Comparison of ENCODE assay signal across 9 cellular contexts in the genomic region with DNA sequence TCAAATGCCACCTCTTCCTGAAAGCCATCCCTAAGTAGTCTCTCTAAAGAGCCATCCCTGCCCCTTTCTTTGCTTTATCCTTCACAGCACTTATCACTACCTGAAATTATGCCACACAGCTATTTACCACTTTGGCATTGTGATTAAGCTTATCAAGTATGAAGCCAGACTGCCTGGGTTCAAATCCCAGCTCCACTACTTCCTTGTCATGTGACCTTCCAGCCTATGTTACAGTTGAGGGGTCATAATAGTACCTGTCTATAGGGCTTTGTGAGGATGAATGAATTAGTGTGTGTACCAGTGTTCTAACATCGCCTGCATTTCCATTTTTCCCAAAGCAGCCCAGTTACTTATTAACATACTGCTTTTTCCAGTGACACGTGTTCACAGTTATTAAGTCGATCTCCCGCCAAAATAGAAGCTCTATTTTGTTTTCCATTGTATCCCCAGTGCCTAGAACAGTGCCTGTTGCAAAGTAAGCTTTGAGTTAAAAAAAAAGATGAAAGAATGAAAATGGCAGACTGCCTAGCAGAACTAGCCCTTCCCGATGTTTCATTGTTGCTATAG. TPM values are rescaled to one million over a fixed set of nuclear protein-coding genes. Genes with fewer than 3 reads are reported as not detected.
A peak's percentile ranks its signal among the peaks of the same experiment; 100 is the strongest.
DNase-seq lines count a peak whose midpoint lies in the region; ATAC-seq, FAIRE-seq and TF ChIP-seq lines count a peak whose summit lies in the region.
"Had no signal": no experiment of that assay in that cellular context is flagged by ENCODE, and none has a peak within 500 bp of the region (broad histone marks: within the 10 kb centered on the region; RNA-seq: fewer than 3 reads in every experiment).

No MANE protein-coding gene starts in this region.

- no peaks in the 10 kb centered on the region for H3K9me3 Mint-ChIP-seq in activated naive CD8-positive, alpha-beta T cell treated with anti-CD3 and anti-CD28 coated beads, Interleukin-2, amount 50 U/mL, for 24 hours
- H3K9me3 Mint-ChIP-seq in activated naive CD8-positive, alpha-beta T cell treated with anti-CD3 and anti-CD28 coated beads for 36 hours: peaks cover 3% of the 10 kb centered on the region
- H3K9me3 Mint-ChIP-seq: central memory CD8-positive, alpha-beta T cell had no signal

- peak overlapping the region; percentile 76 to 97 (median 95) for H3K4me3 ChIP-seq in keratinocyte (ENCODE audit: control insufficient read depth in 2 of 3, extremely low read depth in 1 of 3, insufficient read depth in 2 of 3, low read depth in 1 of 3, low read length in 3 of 3)
- peak overlapping the region; percentile 43 to 69 (median 66) for H3K4me3 ChIP-seq in tibial nerve

- H3K79me2 ChIP-seq in keratinocyte (ENCODE audit: control insufficient read depth, insufficient read depth, low read length): peaks cover 12% of the 10 kb centered on the region

- peak overlapping the region; percentile 99 for H2AFZ ChIP-seq in keratinocyte (ENCODE audit: control insufficient read depth, low read length)

- H3K27ac ChIP-seq in keratinocyte (ENCODE audit: control insufficient read depth, insufficient read depth, low read length) (peak overlapping the region; percentile 61), tibial nerve (peak overlapping the region in 3 of 4 donors; percentile 73 to 82 (median 79))

- H3K9me3 ChIP-seq in keratinocyte (ENCODE audit: control insufficient read depth, low read depth, low read length): no peaks in the 10 kb centered on the region
- no peaks in the 10 kb centered on the region for H3K9me3 ChIP-seq in tibial nerve

- no peak for ATAC-seq in activated naive CD8-positive, alpha-beta T cell treated with anti-CD3 and anti-CD28 coated beads, Interleukin-2, amount 50 U/mL, for 24 hours
- no peak for ATAC-seq in HG02623 (IDR thresholded peaks at IDR 0.05; ENCODE audit: unreplicated experiment)
- no peak for ATAC-seq in GM21786 (IDR thresholded peaks at IDR 0.05; ENCODE audit: unreplicated experiment)

- H3K9me1 ChIP-seq in keratinocyte (ENCODE audit: control insufficient read depth, extremely low read depth, insufficient read depth, low read length): no peaks in the 10 kb centered on the region

- no peaks in the 10 kb centered on the region for H4K20me1 ChIP-seq in keratinocyte (ENCODE audit: control insufficient read depth, extremely low read depth, insufficient read depth, low read length)

- peak; percentile 15 for DNase-seq in activated naive CD8-positive, alpha-beta T cell treated with anti-CD3 and anti-CD28 coated beads, Interleukin-2, amount 50 U/mL, for 24 hours
- DNase-seq in activated naive CD8-positive, alpha-beta T cell treated with anti-CD3 and anti-CD28 coated beads for 36 hours: no peak
- peak; percentile 3 for DNase-seq in SK-N-DZ (ENCODE audit: low spot score)
- DNase-seq in keratinocyte (ENCODE audit: low read depth, low spot score): no peak
- no peak for DNase-seq in tibial nerve (ENCODE audit: low spot score in 2 of 2)
- DNase-seq in cortex of kidney (lab: John Stamatoyannopoulos, UW): no peak

- no peak for TF ChIP-seq CTCF in keratinocyte (optimal IDR thresholded peaks at IDR 0.05 in 1 of 3, IDR thresholded peaks at IDR 0.05 in 1 of 3, conservative IDR thresholded peaks at IDR 0.05 in 1 of 3; ENCODE audit: extremely low read depth in 1 of 3, insufficient read depth in 2 of 3, low read length in 3 of 3)
- TF ChIP-seq CTCF in tibial nerve (IDR thresholded peaks at IDR 0.05): no peak

- peaks cover 7% of the 10 kb centered on the region for H3K4me1 ChIP-seq in keratinocyte (ENCODE audit: control insufficient read depth, extremely low read depth, insufficient read depth, low read length)
- peaks cover 0 to 18% (median 11%) of the 10 kb centered on the region in 4 donors for H3K4me1 ChIP-seq in tibial nerve

- dilution Hi-C loops in keratinocyte (cut with MboI; ENCODE audit: extremely low pct_ligation_motif_present, low sequenced_read_pairs): no loop called here

- peaks cover 16% of the 10 kb centered on the region for H3K36me3 Mint-ChIP-seq in activated naive CD8-positive, alpha-beta T cell treated with anti-CD3 and anti-CD28 coated beads, Interleukin-2, amount 50 U/mL, for 24 hours (ENCODE audit: low read depth)
- H3K36me3 Mint-ChIP-seq in activated naive CD8-positive, alpha-beta T cell treated with anti-CD3 and anti-CD28 coated beads for 36 hours: peaks cover 14% of the 10 kb centered on the region

- no peak for FAIRE-seq in keratinocyte (lab: Jason Lieb, UNC)

- no peak overlapping the region for H3K4me3 Mint-ChIP-seq in activated naive CD8-positive, alpha-beta T cell treated with anti-CD3 and anti-CD28 coated beads, Interleukin-2, amount 50 U/mL, for 24 hours
- no peak overlapping the region for H3K4me3 Mint-ChIP-seq in activated naive CD8-positive, alpha-beta T cell treated with anti-CD3 and anti-CD28 coated beads for 36 hours
- H3K4me3 Mint-ChIP-seq: central memory CD8-positive, alpha-beta T cell had no signal

- TF ChIP-seq EP300 in tibial nerve (IDR thresholded peaks at IDR 0.05): no peak

- H3K27me3 ChIP-seq in keratinocyte (ENCODE audit: control insufficient read depth, extremely low read depth, insufficient read depth, low read length) (no peaks in the 10 kb centered on the region), tibial nerve (no peaks in the 10 kb centered on the region)

- H3K4me2 ChIP-seq in keratinocyte (ENCODE audit: control insufficient read depth, extremely low read depth, insufficient read depth, low read depth, low read length): peak overlapping the region; percentile 98

- TF ChIP-seq POLR2A in tibial nerve (IDR thresholded peaks at IDR 0.05): no peak

- peaks cover 22% of the 10 kb centered on the region for H3K4me1 Mint-ChIP-seq in activated naive CD8-positive, alpha-beta T cell treated with anti-CD3 and anti-CD28 coated beads, Interleukin-2, amount 50 U/mL, for 24 hours
- H3K4me1 Mint-ChIP-seq in activated naive CD8-positive, alpha-beta T cell treated with anti-CD3 and anti-CD28 coated beads for 36 hours: peaks cover 20% of the 10 kb centered on the region

- H3K36me3 ChIP-seq in keratinocyte (ENCODE audit: control insufficient read depth in 2 of 2, extremely low read depth in 1 of 2, insufficient read depth in 2 of 2, low read length in 2 of 2) (no peaks in the 10 kb centered on the region), tibial nerve (peaks cover 0 to 9% (median 0%) of the 10 kb centered on the region in 3 donors)

- H3K27ac Mint-ChIP-seq in activated naive CD8-positive, alpha-beta T cell treated with anti-CD3 and anti-CD28 coated beads, Interleukin-2, amount 50 U/mL, for 24 hours: no peak overlapping the region
- H3K27ac Mint-ChIP-seq in activated naive CD8-positive, alpha-beta T cell treated with anti-CD3 and anti-CD28 coated beads for 36 hours: no peak overlapping the region

- WGBS in tibial nerve, 2 donors: 4 to 5% methylated on average over 5 of the region's 5 CpGs

- H3K9ac ChIP-seq in keratinocyte (ENCODE audit: control insufficient read depth, extremely low read depth, insufficient read depth, low read length): peak overlapping the region; percentile 89

- no peaks in the 10 kb centered on the region for H3K27me3 Mint-ChIP-seq in activated naive CD8-positive, alpha-beta T cell treated with anti-CD3 and anti-CD28 coated beads, Interleukin-2, amount 50 U/mL, for 24 hours
- no peaks in the 10 kb centered on the region for H3K27me3 Mint-ChIP-seq in activated naive CD8-positive, alpha-beta T cell treated with anti-CD3 and anti-CD28 coated beads for 36 hours
- H3K27me3 Mint-ChIP-seq: central memory CD8-positive, alpha-beta T cell had no signal

RNA-seq across cellular contexts. Expression of gene ZSWIM9, which starts 32.8 kb away (rescaled TPM):
- 1 to 10 TPM; 7.3 to 7.7 TPM for total RNA-seq in activated naive CD8-positive, alpha-beta T cell treated with anti-CD3 and anti-CD28 coated beads for 36 hours
- polyA plus RNA-seq in SK-N-DZ (2014; cell fraction: cytosol; rRNA removed): 0.38 and 0.41 TPM in 2 replicates
- 0.67 and 1.7 TPM in 2 replicates for polyA plus RNA-seq in SK-N-DZ (2014; cell fraction: nucleus; rRNA removed)
- 0.28 to 0.46 TPM (median 0.41 TPM) in 3 replicates for polyA plus RNA-seq in keratinocyte
- 0.40 TPM for polyA plus RNA-seq in keratinocyte (2011; ENCODE audit: low read depth)
- polyA plus RNA-seq in keratinocyte (2011; cell fraction: cytosol; rRNA removed): 0.26 and 1.1 TPM in 2 replicates
- 1.5 and 2.1 TPM in 2 replicates for polyA plus RNA-seq in keratinocyte (2011; cell fraction: nucleus; rRNA removed)
- 1.5 and 5.2 TPM in 2 replicates for polyA plus RNA-seq in keratinocyte (2012; ENCODE audit: low replicate concordance)
- 0.06 to 0.43 TPM (median 0.16 TPM) in 3 replicates for polyA minus RNA-seq in keratinocyte
- 1.9 TPM for polyA minus RNA-seq in keratinocyte (2011; cell fraction: cytosol; rRNA and poly(A)+ RNA removed)
- 1.1 and 1.2 TPM in 2 replicates for polyA minus RNA-seq in keratinocyte (2011; cell fraction: nucleus; rRNA and poly(A)+ RNA removed)
- 1 to 10 TPM; 5.9 to 8.4 (median 6.8) TPM for total RNA-seq in tibial nerve

RNA-seq across cellular contexts. Expression of gene LIG1, which starts 33.2 kb away (rescaled TPM):
- total RNA-seq in activated naive CD8-positive, alpha-beta T cell treated with anti-CD3 and anti-CD28 coated beads for 36 hours: 100 to 1,000 TPM; 147 to 165 TPM
- polyA plus RNA-seq in SK-N-DZ (2014; cell fraction: cytosol; rRNA removed): 41.8 and 47.7 TPM in 2 replicates
- 91.8 and 130 TPM in 2 replicates for polyA plus RNA-seq in SK-N-DZ (2014; cell fraction: nucleus; rRNA removed)
- 10.6 to 19.0 TPM (median 16.5 TPM) in 3 replicates for polyA plus RNA-seq in keratinocyte
- polyA plus RNA-seq in keratinocyte (2011; ENCODE audit: low read depth): 14.2 TPM
- 5.1 and 8.2 TPM in 2 replicates for polyA plus RNA-seq in keratinocyte (2011; cell fraction: cytosol; rRNA removed)
- polyA plus RNA-seq in keratinocyte (2011; cell fraction: nucleus; rRNA removed): 20.7 and 27.7 TPM in 2 replicates
- 7.5 and 26.6 TPM in 2 replicates for polyA plus RNA-seq in keratinocyte (2012; ENCODE audit: low replicate concordance)
- polyA minus RNA-seq in keratinocyte: 7.5 to 36.5 TPM (median 19.8 TPM) in 3 replicates
- 17.3 TPM for polyA minus RNA-seq in keratinocyte (2011; cell fraction: cytosol; rRNA and poly(A)+ RNA removed)
- 12.3 and 14.5 TPM in 2 replicates for polyA minus RNA-seq in keratinocyte (2011; cell fraction: nucleus; rRNA and poly(A)+ RNA removed)
- total RNA-seq in tibial nerve: 10 to 100 TPM in 1 of 4 donors, 1 to 10 TPM in 3; 6.1 to 21.9 (median 6.7) TPM

RNA-seq across cellular contexts. Expression of gene CARD8, which starts 52.4 kb away (rescaled TPM):
- total RNA-seq in activated naive CD8-positive, alpha-beta T cell treated with anti-CD3 and anti-CD28 coated beads for 36 hours: 100 to 1,000 TPM; 102 to 103 TPM
- 8.8 and 9.3 TPM in 2 replicates for polyA plus RNA-seq in SK-N-DZ (2014; cell fraction: cytosol; rRNA removed)
- 17.0 and 29.9 TPM in 2 replicates for polyA plus RNA-seq in SK-N-DZ (2014; cell fraction: nucleus; rRNA removed)
- polyA plus RNA-seq in keratinocyte: 5.0 to 6.2 TPM (median 5.2 TPM) in 3 replicates
- 3.3 TPM for polyA plus RNA-seq in keratinocyte (2011; ENCODE audit: low read depth)
- 2.7 and 3.3 TPM in 2 replicates for polyA plus RNA-seq in keratinocyte (2011; cell fraction: cytosol; rRNA removed)
- 11.8 and 14.7 TPM in 2 replicates for polyA plus RNA-seq in keratinocyte (2011; cell fraction: nucleus; rRNA removed)
- 1.5 and 5.4 TPM in 2 replicates for polyA plus RNA-seq in keratinocyte (2012; ENCODE audit: low replicate concordance)
- polyA minus RNA-seq in keratinocyte: 2.6 to 7.4 TPM (median 5.6 TPM) in 3 replicates
- 1.5 TPM for polyA minus RNA-seq in keratinocyte (2011; cell fraction: cytosol; rRNA and poly(A)+ RNA removed)
- 5.7 and 6.2 TPM in 2 replicates for polyA minus RNA-seq in keratinocyte (2011; cell fraction: nucleus; rRNA and poly(A)+ RNA removed)
- 10 to 100 TPM; 33.7 to 54.0 (median 38.8) TPM for total RNA-seq in tibial nerve

Comparison
In these comparisons a context has a peak if more than half of its experiments do, and no peak if none do; other contexts are left out.
1. DNase-seq: peak in activated naive CD8-positive, alpha-beta T cell treated with anti-CD3 and anti-CD28 coated beads, Interleukin-2, amount 50 U/mL, for 24 hours (single experiment) and SK-N-DZ (single experiment); none in activated naive CD8-positive, alpha-beta T cell treated with anti-CD3 and anti-CD28 coated beads for 36 hours (single experiment), keratinocyte (single experiment), tibial nerve (0 of 2) and cortex of kidney (single experiment).
2. RNA of gene LIG1, which starts 33.2 kb away (total RNA-seq): 147 to 165 TPM in activated naive CD8-positive, alpha-beta T cell treated with anti-CD3 and anti-CD28 coated beads for 36 hours; 6.1 to 21.9 TPM in tibial nerve; every median in the first group is over 4 times any median in the second.